1 cellular context compared by ENCODE assay signal in the genomic region with DNA sequence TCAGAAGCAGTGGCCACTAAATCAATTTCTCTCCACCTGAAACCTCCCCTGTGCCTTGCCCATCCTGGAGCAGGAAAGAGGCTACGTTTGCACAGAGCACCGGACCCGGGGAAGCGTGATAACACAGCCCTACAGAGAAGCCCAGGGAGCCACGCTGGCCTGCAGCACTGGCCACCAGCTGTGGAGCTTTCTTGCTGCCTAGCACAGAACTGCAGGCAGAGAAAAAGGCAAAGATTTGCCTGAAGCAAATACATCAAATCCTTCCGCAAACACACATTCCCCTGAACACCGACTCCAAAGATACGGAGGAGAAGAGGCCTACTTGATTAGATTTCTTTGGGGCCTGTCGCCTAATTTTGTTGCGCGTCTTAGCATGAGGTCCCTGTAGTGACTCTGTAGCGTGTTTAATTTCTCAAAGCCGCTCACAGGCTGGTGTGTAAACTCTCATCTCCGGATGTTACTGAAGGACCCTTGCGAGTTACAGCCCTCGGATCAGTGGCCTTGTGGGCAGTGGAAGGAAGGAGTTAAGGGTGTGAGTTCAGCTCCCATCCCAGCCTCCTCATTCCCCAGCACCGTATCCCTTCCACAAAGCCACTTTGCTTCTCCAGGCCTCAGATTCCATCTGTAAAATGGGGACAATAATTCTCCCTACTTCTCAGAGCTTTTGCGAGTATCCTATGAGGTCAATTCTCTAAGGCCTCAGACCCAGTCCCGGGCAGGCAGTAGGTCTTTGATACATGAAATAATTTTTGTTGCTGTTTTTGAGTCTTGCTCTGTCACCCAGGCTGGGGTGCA.
TF ChIP-seq lines count a peak whose summit lies in the region.

No MANE protein-coding gene starts in this region.

TF ChIP-seq in HEK293, 187 proteins besides CTCF, POLR2A, EP300 and RAD21:
- TF ChIP-seq ZBTB17 (tag by site-specific recombination; IDR thresholded peaks at IDR 0.05), result no peak
- TF ChIP-seq ZNF266 (tag by site-specific recombination; IDR thresholded peaks at IDR 0.05; ENCODE audit: low read depth), result no peak
- no peak for TF ChIP-seq ZNF19 (tag by site-specific recombination; IDR thresholded peaks at IDR 0.05; ENCODE audit: low read depth)
- TF ChIP-seq, protein P1, sequence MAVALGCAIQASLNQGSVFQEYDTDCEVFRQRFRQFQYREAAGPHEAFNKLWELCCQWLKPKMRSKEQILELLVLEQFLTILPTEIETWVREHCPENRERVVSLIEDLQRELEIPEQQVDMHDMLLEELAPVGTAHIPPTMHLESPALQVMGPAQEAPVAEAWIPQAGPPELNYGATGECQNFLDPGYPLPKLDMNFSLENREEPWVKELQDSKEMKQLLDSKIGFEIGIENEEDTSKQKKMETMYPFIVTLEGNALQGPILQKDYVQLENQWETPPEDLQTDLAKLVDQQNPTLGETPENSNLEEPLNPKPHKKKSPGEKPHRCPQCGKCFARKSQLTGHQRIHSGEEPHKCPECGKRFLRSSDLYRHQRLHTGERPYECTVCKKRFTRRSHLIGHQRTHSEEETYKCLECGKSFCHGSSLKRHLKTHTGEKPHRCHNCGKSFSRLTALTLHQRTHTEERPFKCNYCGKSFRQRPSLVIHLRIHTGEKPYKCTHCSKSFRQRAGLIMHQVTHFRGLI (tag by site-specific recombination; IDR thresholded peaks at IDR 0.05), result 0 out of 2 replicates have a peak, but pooled peaks have one; percentile 20
- TF ChIP-seq GLIS1 (tag by site-specific recombination; IDR thresholded peaks at IDR 0.05), result peak; percentile 9; the same call in 1 of the 2 replicates
- TF ChIP-seq ZIC2 (tag by site-specific recombination; IDR thresholded peaks at IDR 0.05), result peak; percentile 65
- TF ChIP-seq ZSCAN30 (tag by site-specific recombination; IDR thresholded peaks at IDR 0.05), result no peak
- TF ChIP-seq, protein P2, sequence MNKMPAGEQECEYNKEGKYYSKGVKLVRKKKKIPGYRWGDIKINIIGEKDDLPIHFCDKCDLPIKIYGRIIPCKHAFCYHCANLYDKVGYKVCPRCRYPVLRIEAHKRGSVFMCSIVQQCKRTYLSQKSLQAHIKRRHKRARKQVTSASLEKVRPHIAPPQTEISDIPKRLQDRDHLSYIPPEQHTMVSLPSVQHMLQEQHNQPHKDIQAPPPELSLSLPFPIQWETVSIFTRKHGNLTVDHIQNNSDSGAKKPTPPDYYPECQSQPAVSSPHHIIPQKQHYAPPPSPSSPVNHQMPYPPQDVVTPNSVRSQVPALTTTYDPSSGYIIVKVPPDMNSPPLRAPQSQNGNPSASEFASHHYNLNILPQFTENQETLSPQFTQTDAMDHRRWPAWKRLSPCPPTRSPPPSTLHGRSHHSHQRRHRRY (tag by site-specific recombination; IDR thresholded peaks at IDR 0.05), result no peak
